8 cellular contexts compared by ENCODE assay signal in the genomic region with DNA sequence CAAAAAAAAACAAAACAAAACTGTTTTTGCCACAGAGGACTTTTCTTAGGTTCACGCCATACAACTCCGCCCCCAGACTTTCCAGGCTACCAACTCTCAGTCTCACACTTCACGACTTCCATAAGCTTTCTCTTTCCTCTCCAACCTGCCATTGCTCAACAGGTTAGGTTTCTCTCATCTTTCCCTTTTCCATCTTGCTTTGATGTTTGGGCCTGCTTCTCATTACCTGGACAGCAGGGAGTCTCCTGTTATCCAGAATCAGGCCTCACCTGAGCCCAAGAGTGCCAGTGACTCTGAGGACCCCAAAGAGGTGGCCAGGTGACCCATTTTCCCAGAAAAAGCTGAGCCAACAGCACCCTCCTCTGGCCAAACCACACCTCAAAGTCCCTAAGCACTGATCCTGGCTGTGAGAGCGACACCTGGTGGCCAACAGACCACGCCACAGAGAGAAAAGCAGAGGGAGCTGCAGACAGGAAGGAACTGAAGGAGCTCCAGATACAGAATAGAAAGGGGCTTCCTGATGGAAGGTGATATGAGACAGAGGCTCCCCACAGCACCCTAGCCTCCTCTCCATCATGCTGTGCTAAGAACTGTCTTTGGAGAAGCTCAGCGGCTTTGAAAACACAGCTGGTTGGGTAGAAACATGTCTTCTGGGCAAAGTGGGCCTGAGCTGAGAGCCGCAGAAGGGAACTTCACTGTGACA. TPM values are rescaled to one million over a fixed set of nuclear protein-coding genes. Genes with fewer than 3 reads are reported as not detected.
DNase-seq lines count a peak whose midpoint lies in the region; ATAC-seq and TF ChIP-seq lines count a peak whose summit lies in the region.

No MANE protein-coding gene starts in this region.

- no peaks in the 10 kb centered on the region for H3K9me3 Mint-ChIP-seq in activated naive CD4-positive, alpha-beta T cell treated with anti-CD3 and anti-CD28 coated beads for 36 hours

- H3K27me3 ChIP-seq in ovary (no peaks in the 10 kb centered on the region), thymus (ENCODE audit: control insufficient read depth, insufficient read depth) (no peaks in the 10 kb centered on the region)

- peak; percentile 80 for DNase-seq in ELR (ENCODE audit: low read depth)
- peak; percentile 40 for DNase-seq in LNCaP clone FGC (ENCODE audit: low read depth)
- peak; percentile 79 for DNase-seq in SK-N-DZ (ENCODE audit: low spot score)
- peak; percentile 92 for DNase-seq in activated naive CD4-positive, alpha-beta T cell treated with anti-CD3 and anti-CD28 coated beads for 36 hours
- peak; percentile 82 for DNase-seq in glomerular visceral epithelial cell (ENCODE audit: extremely low spot score)
- DNase-seq in ovary: peak; percentile 83 to 91 (median 87)

- H3K4me3 ChIP-seq in LNCaP clone FGC (ENCODE audit: low read depth, low read length) (no peak overlapping the region), ovary (no peak overlapping the region), thymus (ENCODE audit: low read length) (no peak overlapping the region)

- WGBS in ovary, 3 donors: 37 to 39% (median 39%) methylated on average over 7 of the region's 7 CpGs
- 57% methylated on average over 7 of the region's 7 CpGs for WGBS in thymus

- TF ChIP-seq EP300 in ovary (IDR thresholded peaks at IDR 0.05): no peak

- H3K4me3 Mint-ChIP-seq in activated naive CD4-positive, alpha-beta T cell treated with anti-CD3 and anti-CD28 coated beads for 36 hours: no peak overlapping the region

- no peak for ATAC-seq in GM19467 (IDR thresholded peaks at IDR 0.05; ENCODE audit: unreplicated experiment)

- TF ChIP-seq CTCF in LNCaP clone FGC (IDR thresholded peaks at IDR 0.05; ENCODE audit: control insufficient read depth, extremely low read depth, insufficient read depth): peak; percentile 100
- TF ChIP-seq CTCF in ovary (IDR thresholded peaks at IDR 0.05): peak; percentile 97 to 99 (median 99)

- TF ChIP-seq POLR2A in ovary (IDR thresholded peaks at IDR 0.05): peak; percentile 21

- no peaks in the 10 kb centered on the region for H3K9me3 ChIP-seq in ovary
- no peaks in the 10 kb centered on the region for H3K9me3 ChIP-seq in thymus (ENCODE audit: control insufficient read depth)

- H3K27ac ChIP-seq in ovary (peak overlapping the region in 1 of 2 donors; percentile 32), thymus (ENCODE audit: low read depth) (peak overlapping the region; percentile 36)

- peaks cover 38% of the 10 kb centered on the region for H3K4me1 Mint-ChIP-seq in activated naive CD4-positive, alpha-beta T cell treated with anti-CD3 and anti-CD28 coated beads for 36 hours (ENCODE audit: low read depth)

- H3K36me3 Mint-ChIP-seq in activated naive CD4-positive, alpha-beta T cell treated with anti-CD3 and anti-CD28 coated beads for 36 hours (ENCODE audit: low read depth): peaks cover 26% of the 10 kb centered on the region

- H3K27me3 Mint-ChIP-seq in activated naive CD4-positive, alpha-beta T cell treated with anti-CD3 and anti-CD28 coated beads for 36 hours (ENCODE audit: low read depth): no peaks in the 10 kb centered on the region

- peaks cover 14% of the 10 kb centered on the region for H3K4me1 ChIP-seq in ovary (ENCODE audit: insufficient read depth)
- peaks cover 4% of the 10 kb centered on the region for H3K4me1 ChIP-seq in thymus (ENCODE audit: control insufficient read depth, insufficient read depth, low read length)

- intact Hi-C loops in activated naive CD4-positive, alpha-beta T cell treated with anti-CD3 and anti-CD28 coated beads for 36 hours (cut with micrococcal nuclease): loop anchor here (1.0 kb wide), 3 partner anchors 35 to 204 kb away; no protein-coding TSS in a partner anchor
- intact Hi-C loops in ovary (cut with DNase I): loop anchor here (2.0 to 10.0 kb wide), 7 partner anchors 33 to 241 kb away; no protein-coding TSS in a partner anchor

- H3K27ac Mint-ChIP-seq in activated naive CD4-positive, alpha-beta T cell treated with anti-CD3 and anti-CD28 coated beads for 36 hours: no peak overlapping the region

- CTCF ChIA-PET in activated naive CD4-positive, alpha-beta T cell treated with anti-CD3 and anti-CD28 coated beads for 36 hours (lab: Charles Lee): interaction anchor here (0.5 to 6.1 kb wide), 82 partner anchors 9 to 656 kb away, joined by 3 to 162 read pairs (median 5); partner anchors contain the start of genes ATRIP, CDC25A, PFKFB4 and SHISA5

- no peaks in the 10 kb centered on the region for H3K36me3 ChIP-seq in ovary
- peaks cover 25% of the 10 kb centered on the region for H3K36me3 ChIP-seq in thymus (ENCODE audit: control insufficient read depth, insufficient read depth)

RNA-seq across cellular contexts. Expression of gene CCDC51, which starts 4.0 kb away (rescaled TPM):
- 46.3 and 51.8 TPM in 2 replicates for polyA plus RNA-seq in SK-N-DZ (2014; cell fraction: cytosol; rRNA removed)
- polyA plus RNA-seq in SK-N-DZ (2014; cell fraction: nucleus; rRNA removed): 18.6 and 21.1 TPM in 2 replicates
- 10 to 100 TPM; 16.4 to 17.4 TPM for total RNA-seq in activated naive CD4-positive, alpha-beta T cell treated with anti-CD3 and anti-CD28 coated beads for 36 hours
- 1 to 10 TPM; 6.3 to 8.5 (median 7.5) TPM for total RNA-seq in ovary
- polyA plus RNA-seq in ovary (1 to 10 TPM; 9.1 to 9.9 TPM), thymus (14.1 TPM)

RNA-seq across cellular contexts. Expression of gene TMA7, which starts 4.1 kb away (rescaled TPM):
- 296 and 348 TPM in 2 replicates for polyA plus RNA-seq in SK-N-DZ (2014; cell fraction: cytosol; rRNA removed)
- polyA plus RNA-seq in SK-N-DZ (2014; cell fraction: nucleus; rRNA removed): 209 and 321 TPM in 2 replicates
- total RNA-seq in activated naive CD4-positive, alpha-beta T cell treated with anti-CD3 and anti-CD28 coated beads for 36 hours: 100 to 1,000 TPM; 319 to 353 TPM
- 100 to 1,000 TPM; 138 to 318 (median 199) TPM for total RNA-seq in ovary
- polyA plus RNA-seq in ovary (100 to 1,000 TPM; 350 to 380 TPM), thymus (735 TPM)

RNA-seq across cellular contexts. Expression of gene PLXNB1, which starts 6.0 kb away (rescaled TPM):
- 11.0 and 15.7 TPM in 2 replicates for polyA plus RNA-seq in SK-N-DZ (2014; cell fraction: cytosol; rRNA removed)
- polyA plus RNA-seq in SK-N-DZ (2014; cell fraction: nucleus; rRNA removed): 176 and 212 TPM in 2 replicates
- 1 to 10 TPM; 1.5 to 2.0 TPM for total RNA-seq in activated naive CD4-positive, alpha-beta T cell treated with anti-CD3 and anti-CD28 coated beads for 36 hours
- 100 to 1,000 TPM in 2 of 7 donors, 10 to 100 TPM in 5; 70.8 to 166 (median 83.7) TPM for total RNA-seq in ovary
- polyA plus RNA-seq in ovary: 10 to 100 TPM; 11.2 to 90.2 TPM
- polyA plus RNA-seq in thymus: 112 TPM

RNA-seq across cellular contexts. Expression of gene ATRIP, which starts 10.6 kb away (rescaled TPM):
- 8.2 and 8.6 TPM in 2 replicates for polyA plus RNA-seq in SK-N-DZ (2014; cell fraction: cytosol; rRNA removed)
- 16.8 and 17.7 TPM in 2 replicates for polyA plus RNA-seq in SK-N-DZ (2014; cell fraction: nucleus; rRNA removed)
- 10 to 100 TPM in 1 of 2 experiments, 1 to 10 TPM in 1; 8.9 to 10.0 TPM for total RNA-seq in activated naive CD4-positive, alpha-beta T cell treated with anti-CD3 and anti-CD28 coated beads for 36 hours
- total RNA-seq in ovary: 1 to 10 TPM; 3.9 to 7.9 (median 6.4) TPM
- polyA plus RNA-seq in ovary: 10 to 100 TPM in 1 of 2 donors, 1 to 10 TPM in 1; 6.4 to 11.4 TPM
- polyA plus RNA-seq in thymus: 8.4 TPM

Comparison
In these comparisons a context has a peak if more than half of its experiments do, and no peak if none do; other contexts are left out.
1. DNase-seq: peak in every context shown above with its lines; median percentile 92 in activated naive CD4-positive, alpha-beta T cell treated with anti-CD3 and anti-CD28 coated beads for 36 hours; 87 in ovary; 82 in glomerular visceral epithelial cell; 80 in ELR; 79 in SK-N-DZ; 40 in LNCaP clone FGC.
2. RNA of gene PLXNB1, which starts 6.0 kb away (total RNA-seq): 70.8 to 166 TPM in ovary; 1.5 to 2.0 TPM in activated naive CD4-positive, alpha-beta T cell treated with anti-CD3 and anti-CD28 coated beads for 36 hours; every median in the first group is over 10 times any median in the second.